ENCODE assay signal across 8 cellular contexts in genomic region chr10:88386878-88387773, GRCh38.
DNase-seq lines count a peak whose midpoint lies in the region; ATAC-seq and TF ChIP-seq lines count a peak whose summit lies in the region.

No MANE protein-coding gene starts in this region.

- H3K36me3 Mint-ChIP-seq in neural progenitor cell: no peaks in the 10 kb centered on the region

- H3K4me3 ChIP-seq in SU-DHL-6 (ENCODE audit: insufficient read depth, low read length, poor library complexity, severe bottlenecking): peak overlapping the region; percentile 50
- H3K4me3 ChIP-seq in fibroblast of pulmonary artery (replicated peaks; ENCODE audit: low read depth, low read length): peak overlapping the region; percentile 2
- no peak overlapping the region for H3K4me3 ChIP-seq in neural progenitor cell

- peak; percentile 55 for ATAC-seq in GM18502 (IDR thresholded peaks at IDR 0.05; ENCODE audit: poor library complexity, unreplicated experiment)
- ATAC-seq in HG03378 (IDR thresholded peaks at IDR 0.05; ENCODE audit: unreplicated experiment): peak; percentile 37
- ATAC-seq in HG02970 (IDR thresholded peaks at IDR 0.05; ENCODE audit: low FRiP score, unreplicated experiment): no peak

- DNase-seq in fibroblast of pulmonary artery (ENCODE audit: low read depth) (peak; percentile 88), neural progenitor cell (ENCODE audit: low spot score) (peak; percentile 51)
- DNase-seq in stimulated activated CD4-positive, alpha-beta T cell treated with anti-CD3 and anti-CD28 coated beads, Interleukin-4, amount 100 ng/mL, for 4 hours: no peak

- H3K9ac ChIP-seq in SU-DHL-6 (ENCODE audit: low read length) (peak overlapping the region; percentile 65), neural progenitor cell (no peak overlapping the region)

- H3K4me2 ChIP-seq in SU-DHL-6 (ENCODE audit: low read depth, low read length, poor library complexity, severe bottlenecking) (peak overlapping the region; percentile 93), neural progenitor cell (peak overlapping the region; percentile 2)

- TF ChIP-seq CTCF in 22Rv1 (IDR thresholded peaks at IDR 0.05) (no peak), SU-DHL-6 (IDR thresholded peaks at IDR 0.05; ENCODE audit: insufficient read depth, low read length, poor library complexity, severe bottlenecking) (no peak), fibroblast of pulmonary artery (IDR thresholded peaks at IDR 0.05; ENCODE audit: low read length, missing control alignments) (no peak), neural progenitor cell (IDR thresholded peaks at IDR 0.05) (no peak)

- H3K27me3 ChIP-seq in SU-DHL-6 (ENCODE audit: low read length) (no peaks in the 10 kb centered on the region), neural progenitor cell (no peaks in the 10 kb centered on the region)

- H3F3A ChIP-seq in SU-DHL-6 (ENCODE audit: insufficient read depth) (peaks cover 53% of the 10 kb centered on the region), neural progenitor cell (ENCODE audit: low read depth) (no peaks in the 10 kb centered on the region)

- H2AFZ ChIP-seq in SU-DHL-6 (ENCODE audit: low read depth, low read length, severe bottlenecking): no peak overlapping the region
- peak overlapping the region; percentile 62 for H2AFZ ChIP-seq in neural progenitor cell (replicated peaks)

- H3K4me1 Mint-ChIP-seq in neural progenitor cell: no peaks in the 10 kb centered on the region

- H4K20me1 ChIP-seq in SU-DHL-6 (ENCODE audit: low read depth, low read length): no peaks in the 10 kb centered on the region
- H4K20me1 ChIP-seq in neural progenitor cell (ENCODE audit: low read depth): no peaks in the 10 kb centered on the region

- H3K9me3 ChIP-seq in SU-DHL-6 (ENCODE audit: insufficient read depth, low read length) (peaks cover 9% of the 10 kb centered on the region; the same call in 1 of the 2 replicates), neural progenitor cell (ENCODE audit: low read depth) (no peaks in the 10 kb centered on the region)

- H3K79me2 ChIP-seq in SU-DHL-6 (ENCODE audit: insufficient read depth, low read length) (no peaks in the 10 kb centered on the region), neural progenitor cell (ENCODE audit: low read depth) (no peaks in the 10 kb centered on the region)

- no peaks in the 10 kb centered on the region for H3K9me2 ChIP-seq in SU-DHL-6 (replicated peaks; ENCODE audit: insufficient read depth, low read length)

- H3K36me3 ChIP-seq in SU-DHL-6 (ENCODE audit: low read length): peaks cover 15% of the 10 kb centered on the region; the same call in 1 of the 2 replicates
- H3K36me3 ChIP-seq in neural progenitor cell: no peaks in the 10 kb centered on the region

- peaks cover 5% of the 10 kb centered on the region for H3K4me1 ChIP-seq in neural progenitor cell

- H3K27ac Mint-ChIP-seq in neural progenitor cell: no peak overlapping the region

- peak overlapping the region; percentile 97 for H3K27ac ChIP-seq in 22Rv1
- H3K27ac ChIP-seq in SU-DHL-6 (ENCODE audit: low read depth, low read length): peak overlapping the region; percentile 98
- no peak overlapping the region for H3K27ac ChIP-seq in neural progenitor cell

- H3K27me3 Mint-ChIP-seq in neural progenitor cell (ENCODE audit: insufficient read depth, low read depth): peaks cover 4% of the 10 kb centered on the region

- no peaks in the 10 kb centered on the region for H3K9me3 Mint-ChIP-seq in neural progenitor cell

- no peak overlapping the region for H3K4me3 Mint-ChIP-seq in neural progenitor cell

Comparison
In these comparisons a context has a peak if more than half of its experiments do, and no peak if none do; other contexts are left out.
1. DNase-seq: peak in fibroblast of pulmonary artery (single experiment) and neural progenitor cell (single experiment); none in stimulated activated CD4-positive, alpha-beta T cell treated with anti-CD3 and anti-CD28 coated beads, Interleukin-4, amount 100 ng/mL, for 4 hours (0 of 2).